1 cellular context compared by ENCODE assay signal in the genomic region with DNA sequence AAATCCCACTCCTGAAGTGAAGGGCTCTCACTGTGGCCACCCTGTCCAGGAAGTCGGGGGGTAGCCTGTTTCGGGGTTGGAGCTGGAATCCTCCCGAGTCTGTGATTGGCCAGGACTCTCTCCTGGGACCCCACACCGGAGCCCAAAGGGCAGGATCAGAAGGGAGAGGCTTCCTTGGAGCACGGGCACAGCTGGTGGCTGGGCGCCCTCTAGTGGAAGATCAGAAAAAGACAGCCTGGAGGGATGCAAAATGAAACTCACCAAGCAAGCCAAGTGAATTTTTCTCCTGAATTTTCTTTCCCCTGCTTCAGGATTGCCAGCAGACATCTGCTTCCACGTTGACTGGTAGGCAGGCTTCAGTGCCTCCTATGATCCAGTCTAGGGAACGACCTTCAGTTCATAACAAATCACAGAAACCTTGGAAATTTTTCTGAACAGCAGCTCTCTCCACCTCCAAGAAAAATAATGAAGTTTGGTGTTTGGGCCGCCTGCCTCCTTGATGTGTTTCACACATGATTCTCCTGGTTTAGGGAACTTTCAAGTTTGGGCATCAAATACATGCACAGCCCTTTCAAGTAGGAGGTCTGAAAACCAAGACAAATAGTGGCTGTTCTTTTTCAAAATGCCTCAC.
TF ChIP-seq lines count a peak whose summit lies in the region.

No MANE protein-coding gene starts in this region.

TF ChIP-seq in HepG2, 621 proteins besides CTCF, POLR2A, EP300 and RAD21 (continued from another document):
- TF ChIP-seq, protein P1, sequence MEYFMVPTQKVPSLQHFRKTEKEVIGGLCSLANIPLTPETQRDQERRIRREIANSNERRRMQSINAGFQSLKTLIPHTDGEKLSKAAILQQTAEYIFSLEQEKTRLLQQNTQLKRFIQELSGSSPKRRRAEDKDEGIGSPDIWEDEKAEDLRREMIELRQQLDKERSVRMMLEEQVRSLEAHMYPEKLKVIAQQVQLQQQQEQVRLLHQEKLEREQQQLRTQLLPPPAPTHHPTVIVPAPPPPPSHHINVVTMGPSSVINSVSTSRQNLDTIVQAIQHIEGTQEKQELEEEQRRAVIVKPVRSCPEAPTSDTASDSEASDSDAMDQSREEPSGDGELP (IDR thresholded peaks at IDR 0.05; ENCODE audit: borderline replicate concordance, low read depth) = peak; percentile 68; the same call in 1 of the 2 replicates
